In the genomic region with DNA sequence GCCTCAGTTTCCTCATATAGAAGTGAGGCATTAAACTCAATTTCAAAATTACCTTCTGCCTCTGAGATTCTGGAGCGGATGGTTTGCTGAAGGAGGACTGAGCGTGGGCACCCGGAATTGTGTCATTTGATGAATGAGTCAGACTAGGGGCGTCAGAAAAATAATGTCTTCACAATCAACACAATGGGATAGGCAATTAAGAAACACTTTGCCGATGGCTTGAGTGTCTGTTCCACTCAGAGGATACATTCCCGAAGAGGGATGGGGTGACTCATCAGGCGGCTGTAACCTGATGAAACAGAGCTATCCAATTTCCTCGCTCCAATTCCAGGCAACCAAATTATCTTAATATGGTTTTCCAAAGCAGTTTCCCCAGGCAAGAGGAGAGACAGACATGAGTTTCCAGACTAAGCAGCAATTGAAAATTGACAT, we compare ENCODE assay signal across 12 cellular contexts. TPM values are rescaled to one million over a fixed set of nuclear protein-coding genes. Genes with fewer than 3 reads are reported as not detected.
A peak's percentile ranks its signal among the peaks of the same experiment; 100 is the strongest.
DNase-seq lines count a peak whose midpoint lies in the region; ATAC-seq and TF ChIP-seq lines count a peak whose summit lies in the region.
"Had no signal": no experiment of that assay in that cellular context is flagged by ENCODE, and none has a peak within 500 bp of the region (broad histone marks: within the 10 kb centered on the region; RNA-seq: fewer than 3 reads in every experiment).

No MANE protein-coding gene starts in this region.

- H3K9ac ChIP-seq in mesenchymal stem cell (ENCODE audit: low read length): peak overlapping the region; percentile 50

- H3K4me1 ChIP-seq in adrenal gland (replicated peaks in 1 of 2) (no peaks in the 10 kb centered on the region), mesenchymal stem cell (ENCODE audit: control insufficient read depth, insufficient read depth, low read depth, low read length) (peaks cover 13% of the 10 kb centered on the region)

- DNase-seq in DMS53 treated with DMSO at 0.1 percent for 48 hours (lab: John Stamatoyannopoulos, UW; ENCODE audit: unreplicated experiment) (peak; percentile 97), NCI-H187 (lab: John Stamatoyannopoulos, UW) (peak; percentile 45 to 69), adrenal gland (peak in 4 of 7 donors; percentile 33 to 60 (median 46)), mesenchymal stem cell (peak; percentile 87)
- no peak for DNase-seq in activated T-cell treated with anti-CD3 and anti-CD28 coated beads, Interleukin-2, amount 50 U/mL, for 4 hours
- no peak for DNase-seq in activated CD4-positive, alpha-beta T cell treated with anti-CD3 and anti-CD28 coated beads, Interleukin-2, amount 50 U/mL, for 1 hour
- DNase-seq: activated T-cell treated with anti-CD3 and anti-CD28 coated beads, Interleukin-2, amount 50 U/mL, for 72 hours had no signal

- H3K4me3 Mint-ChIP-seq in activated T-cell treated with anti-CD3 and anti-CD28 coated beads, Interleukin-2, amount 50 U/mL, for 4 hours: no peak overlapping the region
- H3K4me3 Mint-ChIP-seq: activated T-cell treated with anti-CD3 and anti-CD28 coated beads, Interleukin-2, amount 50 U/mL, for 72 hours had no signal

- no peak overlapping the region for H2BK5ac ChIP-seq in mesenchymal stem cell (ENCODE audit: low read depth, low read length, poor library complexity, severe bottlenecking)

- no peak for TF ChIP-seq POLR2A in adrenal gland (IDR thresholded peaks at IDR 0.05)

- H3K36me3 ChIP-seq in adrenal gland (replicated peaks in 1 of 2) (no peaks in the 10 kb centered on the region), mesenchymal stem cell (ENCODE audit: control insufficient read depth in 1 of 2, insufficient read depth in 2 of 2, low read depth in 1 of 2, low read length in 2 of 2) (no peaks in the 10 kb centered on the region)

- H3K4me2 ChIP-seq in mesenchymal stem cell (ENCODE audit: low read length, poor library complexity, severe bottlenecking): no peak overlapping the region

- H3K18ac ChIP-seq in mesenchymal stem cell (ENCODE audit: low read depth in 1 of 2, low read length in 2 of 2): peak overlapping the region in 1 of 2 experiments; percentile 75

- H3K79me1 ChIP-seq in mesenchymal stem cell (replicated peaks; ENCODE audit: low read length, poor library complexity, severe bottlenecking): no peaks in the 10 kb centered on the region

- H3K4ac ChIP-seq in mesenchymal stem cell (ENCODE audit: low read depth in 1 of 2, low read length in 2 of 2): no peak overlapping the region

- WGBS in adrenal gland, 4 donors: 51 to 67% (median 63%) methylated on average over 8 of the region's 8 CpGs
- WGBS in mesenchymal stem cell: 17% methylated on average over 7 of the region's 8 CpGs

- no peaks in the 10 kb centered on the region for H3K4me1 Mint-ChIP-seq in activated T-cell treated with anti-CD3 and anti-CD28 coated beads, Interleukin-2, amount 50 U/mL, for 4 hours (ENCODE audit: low read depth)

- H2AK5ac ChIP-seq in mesenchymal stem cell (ENCODE audit: low read length, severe bottlenecking): no peak overlapping the region

- H2AFZ ChIP-seq in mesenchymal stem cell (ENCODE audit: low read depth, low read length): no peak overlapping the region

- H3K4me3 ChIP-seq in adrenal gland: no peak overlapping the region
- H3K4me3 ChIP-seq in mesenchymal stem cell (ENCODE audit: insufficient read depth in 1 of 2, low read depth in 1 of 2, low read length in 2 of 2): no peak overlapping the region

- no peak overlapping the region for H3K23ac ChIP-seq in mesenchymal stem cell (ENCODE audit: low read length in 2 of 2)

- TF ChIP-seq CTCF in adrenal gland (IDR thresholded peaks at IDR 0.05): no peak

- H3K27me3 Mint-ChIP-seq in activated T-cell treated with anti-CD3 and anti-CD28 coated beads, Interleukin-2, amount 50 U/mL, for 4 hours (ENCODE audit: low read depth): peaks cover 4% of the 10 kb centered on the region

- peak overlapping the region in 1 of 2 experiments; percentile 8 for H2BK12ac ChIP-seq in mesenchymal stem cell (ENCODE audit: low read length in 2 of 2)

- H3K27me3 ChIP-seq in adrenal gland: no peaks in the 10 kb centered on the region
- no peaks in the 10 kb centered on the region for H3K27me3 ChIP-seq in mesenchymal stem cell (ENCODE audit: control insufficient read depth in 1 of 2, insufficient read depth in 1 of 2, low read length in 2 of 2)

- H4K8ac ChIP-seq in mesenchymal stem cell (ENCODE audit: low read length): no peak overlapping the region

- H2BK15ac ChIP-seq in mesenchymal stem cell (ENCODE audit: low read depth, poor library complexity, severe bottlenecking): no peak overlapping the region

- no peak overlapping the region for H4K91ac ChIP-seq in mesenchymal stem cell (ENCODE audit: low read length)

- no peak overlapping the region for H2BK120ac ChIP-seq in mesenchymal stem cell (ENCODE audit: low read depth, low read length)

- no peaks in the 10 kb centered on the region for H3K9me3 Mint-ChIP-seq in activated T-cell treated with anti-CD3 and anti-CD28 coated beads, Interleukin-2, amount 50 U/mL, for 4 hours
- H3K9me3 Mint-ChIP-seq: activated T-cell treated with anti-CD3 and anti-CD28 coated beads, Interleukin-2, amount 50 U/mL, for 72 hours had no signal

- no peak overlapping the region for H3K27ac ChIP-seq in adrenal gland
- H3K27ac ChIP-seq in mesenchymal stem cell (ENCODE audit: low read length, poor library complexity, severe bottlenecking): no peak overlapping the region

- H3K9me3 ChIP-seq in adrenal gland (replicated peaks in 1 of 3) (no peaks in the 10 kb centered on the region), mesenchymal stem cell (ENCODE audit: control insufficient read depth, low read length) (no peaks in the 10 kb centered on the region)

- no peaks in the 10 kb centered on the region for H3K36me3 Mint-ChIP-seq in activated T-cell treated with anti-CD3 and anti-CD28 coated beads, Interleukin-2, amount 50 U/mL, for 4 hours (ENCODE audit: insufficient read depth)

- ATAC-seq in HG03175 (IDR thresholded peaks at IDR 0.05; ENCODE audit: unreplicated experiment): no peak
- ATAC-seq in activated T-cell treated with anti-CD3 and anti-CD28 coated beads, Interleukin-2, amount 50 U/mL, for 4 hours: no peak
- ATAC-seq in HG02970 (IDR thresholded peaks at IDR 0.05; ENCODE audit: low FRiP score, unreplicated experiment): no peak
- ATAC-seq: activated T-cell treated with anti-CD3 and anti-CD28 coated beads, Interleukin-2, amount 50 U/mL, for 72 hours; Panc1 had no signal

- peak overlapping the region in 1 of 2 experiments; percentile 93 for H3K14ac ChIP-seq in mesenchymal stem cell (ENCODE audit: low read length in 2 of 2)

- intact Hi-C loops in adrenal gland (cut with DNase I): no loop called here

RNA-seq across cellular contexts. Expression of gene CHRNA9, which starts 1.2 kb away (rescaled TPM):
- not detected for total RNA-seq in adrenal gland
- polyA plus RNA-seq in adrenal gland: not detected
- 0.14 TPM for polyA plus RNA-seq in mesenchymal stem cell (2013, experiment 1 of 2)
- 0.18 TPM for polyA plus RNA-seq in mesenchymal stem cell (2013, experiment 2 of 2)
- not detected for total RNA-seq in activated T-cell treated with anti-CD3 and anti-CD28 coated beads, Interleukin-2, amount 50 U/mL, for 4 hours
- total RNA-seq: activated T-cell treated with anti-CD3 and anti-CD28 coated beads, Interleukin-2, amount 50 U/mL, for 72 hours; frontal cortex; temporal lobe had no signal

Comparison
In these comparisons a context has a peak if more than half of its experiments do, and no peak if none do; other contexts are left out.
1. DNase-seq: peak in DMS53 treated with DMSO at 0.1 percent for 48 hours (single experiment), NCI-H187 (2 of 2), adrenal gland (4 of 7) and mesenchymal stem cell (single experiment); none in activated T-cell treated with anti-CD3 and anti-CD28 coated beads, Interleukin-2, amount 50 U/mL, for 4 hours (single experiment) and activated CD4-positive, alpha-beta T cell treated with anti-CD3 and anti-CD28 coated beads, Interleukin-2, amount 50 U/mL, for 1 hour (single experiment).